Comparison of ENCODE assay signal across 8 cellular contexts in genomic region chr10:102421645-102422585, GRCh38. TPM values are rescaled to one million over a fixed set of nuclear protein-coding genes. Genes with fewer than 3 reads are reported as not detected.
DNase-seq lines count a peak whose midpoint lies in the region; ATAC-seq and TF ChIP-seq lines count a peak whose summit lies in the region.

No MANE protein-coding gene starts in this region.

- intact Hi-C loops in esophagus muscularis mucosa (cut with DNase I), result loop anchor here (1.0 kb wide), 1 partner anchor 28 kb away; no protein-coding TSS in a partner anchor

- peaks cover 39% of the 10 kb centered on the region for H4K20me1 ChIP-seq in neural progenitor cell (ENCODE audit: low read depth)

- H3K36me3 Mint-ChIP-seq in T-helper 1 cell treated with Interleukin-12 subunit alpha and Interleukin-12 subunit beta and Interleukin-4 antibody, amounts not matched to agents 30 μg/mL and 1 μg/mL, for 36 hours (ENCODE audit: low read depth), result peaks cover 6% of the 10 kb centered on the region
- peaks cover 4% of the 10 kb centered on the region for H3K36me3 Mint-ChIP-seq in neural progenitor cell

- H3K4me3 ChIP-seq in esophagus muscularis mucosa (peak overlapping the region; percentile 71 to 86 (median 83)), neural progenitor cell (peak overlapping the region; percentile 77)

- peak overlapping the region; percentile 96 for H2AFZ ChIP-seq in neural progenitor cell (replicated peaks)

- H3K27me3 ChIP-seq in esophagus muscularis mucosa (peaks cover 0 to 21% (median 0%) of the 10 kb centered on the region in 4 donors), neural progenitor cell (peaks cover 26% of the 10 kb centered on the region)

- H3F3A ChIP-seq in neural progenitor cell (ENCODE audit: low read depth), result peaks cover 46% of the 10 kb centered on the region

- no peak for TF ChIP-seq CTCF in esophagus muscularis mucosa (IDR thresholded peaks at IDR 0.05)
- TF ChIP-seq CTCF in neural progenitor cell (IDR thresholded peaks at IDR 0.05), result no peak

- H3K4me1 ChIP-seq in esophagus muscularis mucosa (peaks cover 32 to 46% (median 44%) of the 10 kb centered on the region in 4 donors), neural progenitor cell (peaks cover 16% of the 10 kb centered on the region)

- ATAC-seq in HG02763 (IDR thresholded peaks at IDR 0.05; ENCODE audit: unreplicated experiment), result peak; percentile 0
- ATAC-seq in GM19455 (IDR thresholded peaks at IDR 0.05; ENCODE audit: unreplicated experiment), result no peak
- no peak for ATAC-seq in GM18868 (IDR thresholded peaks at IDR 0.05; ENCODE audit: unreplicated experiment)
- no peak for ATAC-seq in GM21367 (IDR thresholded peaks at IDR 0.05; ENCODE audit: unreplicated experiment)

- H3K4me3 Mint-ChIP-seq in T-helper 1 cell treated with Interleukin-12 subunit alpha and Interleukin-12 subunit beta and Interleukin-4 antibody, amounts not matched to agents 30 μg/mL and 1 μg/mL, for 36 hours, result peak overlapping the region; percentile 99
- peak overlapping the region; percentile 98 for H3K4me3 Mint-ChIP-seq in neural progenitor cell

- TF ChIP-seq EP300 in esophagus muscularis mucosa (IDR thresholded peaks at IDR 0.05), result no peak

- H3K9me3 ChIP-seq in esophagus muscularis mucosa (no peaks in the 10 kb centered on the region), neural progenitor cell (ENCODE audit: low read depth) (no peaks in the 10 kb centered on the region)

- H3K27ac ChIP-seq in esophagus muscularis mucosa (replicated peaks in 1 of 4) (peak overlapping the region; percentile 84 to 91 (median 90)), neural progenitor cell (no peak overlapping the region)

- peak; percentile 37 for DNase-seq in ELR (ENCODE audit: low read depth)
- DNase-seq in esophagus muscularis mucosa (ENCODE audit: extremely low spot score), result no peak
- peak; percentile 52 for DNase-seq in neural progenitor cell (ENCODE audit: low spot score)

- no peak for TF ChIP-seq POLR2A in esophagus muscularis mucosa (IDR thresholded peaks at IDR 0.05; ENCODE audit: low read depth)

- H3K9me3 Mint-ChIP-seq in T-helper 1 cell treated with Interleukin-12 subunit alpha and Interleukin-12 subunit beta and Interleukin-4 antibody, amounts not matched to agents 30 μg/mL and 1 μg/mL, for 36 hours, result no peaks in the 10 kb centered on the region
- H3K9me3 Mint-ChIP-seq in neural progenitor cell, result no peaks in the 10 kb centered on the region

- no peaks in the 10 kb centered on the region for H3K79me2 ChIP-seq in neural progenitor cell (ENCODE audit: low read depth)

- H3K9ac ChIP-seq in neural progenitor cell, result no peak overlapping the region

- H3K4me1 Mint-ChIP-seq in T-helper 1 cell treated with Interleukin-12 subunit alpha and Interleukin-12 subunit beta and Interleukin-4 antibody, amounts not matched to agents 30 μg/mL and 1 μg/mL, for 36 hours (ENCODE audit: low read depth), result peaks cover 30% of the 10 kb centered on the region
- peaks cover 37% of the 10 kb centered on the region for H3K4me1 Mint-ChIP-seq in neural progenitor cell

- peak overlapping the region; percentile 73 for H3K27ac Mint-ChIP-seq in T-helper 1 cell treated with Interleukin-12 subunit alpha and Interleukin-12 subunit beta and Interleukin-4 antibody, amounts not matched to agents 30 μg/mL and 1 μg/mL, for 36 hours
- no peak overlapping the region for H3K27ac Mint-ChIP-seq in neural progenitor cell

- WGBS in esophagus muscularis mucosa, result 2% methylated on average over 13 of the region's 69 CpGs

- peaks cover 19% of the 10 kb centered on the region for H3K27me3 Mint-ChIP-seq in T-helper 1 cell treated with Interleukin-12 subunit alpha and Interleukin-12 subunit beta and Interleukin-4 antibody, amounts not matched to agents 30 μg/mL and 1 μg/mL, for 36 hours (ENCODE audit: low read depth)
- peaks cover 19% of the 10 kb centered on the region for H3K27me3 Mint-ChIP-seq in neural progenitor cell (ENCODE audit: insufficient read depth, low read depth)

- peaks cover 6 to 24% (median 19%) of the 10 kb centered on the region in 4 donors for H3K36me3 ChIP-seq in esophagus muscularis mucosa
- no peaks in the 10 kb centered on the region for H3K36me3 ChIP-seq in neural progenitor cell

- peak overlapping the region; percentile 87 for H3K4me2 ChIP-seq in neural progenitor cell

RNA-seq across cellular contexts. Expression of gene FBXL15, which starts 1.3 kb away (rescaled TPM):
- total RNA-seq in esophagus muscularis mucosa (10 to 100 TPM; 19.5 to 45.9 (median 29.0) TPM), neural progenitor cell (ENCODE audit: low replicate concordance) (4.4 and 12.2 TPM in 2 replicates)

RNA-seq across cellular contexts. Expression of gene PSD, which starts 3.3 kb away (rescaled TPM):
- total RNA-seq in esophagus muscularis mucosa (100 to 1,000 TPM in 2 of 4 donors, 10 to 100 TPM in 2; 88.0 to 268 (median 108) TPM), neural progenitor cell (ENCODE audit: low replicate concordance) (0.09 and 2.8 TPM in 2 replicates)

RNA-seq across cellular contexts. Expression of gene CUEDC2, which starts 10.5 kb away (rescaled TPM):
- total RNA-seq in esophagus muscularis mucosa, result 10 to 100 TPM; 61.0 to 92.7 (median 71.2) TPM
- total RNA-seq in neural progenitor cell (ENCODE audit: low replicate concordance), result 64.0 and 97.4 TPM in 2 replicates

RNA-seq across cellular contexts. Expression of gene NFKB2, which starts 26.4 kb away (rescaled TPM):
- total RNA-seq in esophagus muscularis mucosa (10 to 100 TPM; 18.7 to 47.0 (median 41.2) TPM), neural progenitor cell (ENCODE audit: low replicate concordance) (4.0 and 14.9 TPM in 2 replicates)

RNA-seq across cellular contexts. Expression of gene C10orf95, which starts 29.4 kb away (rescaled TPM):
- total RNA-seq in esophagus muscularis mucosa (1 to 10 TPM in 1 of 4 donors, not detected in 3; 1.0 TPM), neural progenitor cell (ENCODE audit: low replicate concordance) (not detected in 2 replicates)

Comparison
In these comparisons a context has a peak if more than half of its experiments do, and no peak if none do; other contexts are left out.
1. RNA of gene PSD, which starts 3.3 kb away (total RNA-seq): 88.0 to 268 TPM in esophagus muscularis mucosa; 0.09 to 2.8 TPM in neural progenitor cell; every median in the first group is over 10 times any median in the second.